ENCODE assay signal across 23 cellular contexts in the genomic region with DNA sequence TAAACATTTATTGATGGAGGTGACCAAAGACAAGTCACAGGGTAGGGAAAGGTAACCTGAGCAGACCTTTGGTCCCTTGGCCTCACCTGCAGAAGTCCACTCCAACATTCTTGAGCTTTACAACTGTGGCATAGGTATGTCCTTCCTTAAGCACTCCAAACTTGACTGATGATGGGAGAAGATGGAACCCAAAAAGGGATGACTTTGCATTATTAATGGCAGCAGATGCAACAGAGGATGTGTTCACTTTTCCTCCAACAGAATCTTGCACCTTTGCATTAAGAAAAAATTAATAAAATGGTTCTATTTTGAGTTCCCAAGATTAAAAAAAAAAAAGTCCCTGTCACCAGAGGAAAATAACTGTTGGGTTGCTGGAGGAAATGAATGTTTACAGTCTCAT.
"Had no signal": no experiment of that assay in that cellular context is flagged by ENCODE, and none has a peak within 500 bp of the region (broad histone marks: within the 10 kb centered on the region; RNA-seq: fewer than 3 reads in every experiment).

No MANE protein-coding gene starts in this region.

- H3K4me1 ChIP-seq: esophagus muscularis mucosa, foreskin keratinocyte, gastroesophageal sphincter, heart left ventricle, left lung, lower lobe of right lung had no signal

- H3K36me3 ChIP-seq: esophagus muscularis mucosa, gastroesophageal sphincter, heart left ventricle, left lung, lower lobe of right lung had no signal

- H3K27ac ChIP-seq: coronary artery, dorsolateral prefrontal cortex, esophagus muscularis mucosa, foreskin keratinocyte, gastroesophageal sphincter, heart left ventricle, hepatocyte, left lung, lower lobe of right lung had no signal

- DNase-seq: dermis blood vessel endothelial cell; dorsolateral prefrontal cortex; effector CD4-positive, alpha-beta T cell; effector memory CD4-positive, alpha-beta T cell; foreskin keratinocyte; heart left ventricle; hypothalamus; left cardiac atrium; left lung; left ventricle myocardium superior; lower lobe of right lung; mesenchymal stem cell; mucosa of descending colon; naive B cell had no signal

- H3K4me3 ChIP-seq: coronary artery, dorsolateral prefrontal cortex, esophagus muscularis mucosa, gastroesophageal sphincter, heart left ventricle, hepatocyte, left lung, lower lobe of right lung, mucosa of descending colon had no signal

- H3K27me3 ChIP-seq: esophagus muscularis mucosa, gastroesophageal sphincter, heart left ventricle, hepatocyte, left lung had no signal

- FAIRE-seq: colon, endothelial cell of umbilical vein, frontal cortex, islet of Langerhans, keratinocyte had no signal

- H3K9me3 ChIP-seq: esophagus muscularis mucosa, gastroesophageal sphincter, heart left ventricle, left lung, lower lobe of right lung, mucosa of descending colon had no signal

- H3K4me2 ChIP-seq: hepatocyte had no signal

- H2AFZ ChIP-seq: hepatocyte had no signal

- ATAC-seq: foreskin keratinocyte, gastroesophageal sphincter, heart left ventricle, left cardiac atrium, left lung, left ventricle myocardium superior, lower lobe of right lung, mucosa of descending colon had no signal
